Comparison of ENCODE assay signal across 8 cellular contexts in the genomic region with DNA sequence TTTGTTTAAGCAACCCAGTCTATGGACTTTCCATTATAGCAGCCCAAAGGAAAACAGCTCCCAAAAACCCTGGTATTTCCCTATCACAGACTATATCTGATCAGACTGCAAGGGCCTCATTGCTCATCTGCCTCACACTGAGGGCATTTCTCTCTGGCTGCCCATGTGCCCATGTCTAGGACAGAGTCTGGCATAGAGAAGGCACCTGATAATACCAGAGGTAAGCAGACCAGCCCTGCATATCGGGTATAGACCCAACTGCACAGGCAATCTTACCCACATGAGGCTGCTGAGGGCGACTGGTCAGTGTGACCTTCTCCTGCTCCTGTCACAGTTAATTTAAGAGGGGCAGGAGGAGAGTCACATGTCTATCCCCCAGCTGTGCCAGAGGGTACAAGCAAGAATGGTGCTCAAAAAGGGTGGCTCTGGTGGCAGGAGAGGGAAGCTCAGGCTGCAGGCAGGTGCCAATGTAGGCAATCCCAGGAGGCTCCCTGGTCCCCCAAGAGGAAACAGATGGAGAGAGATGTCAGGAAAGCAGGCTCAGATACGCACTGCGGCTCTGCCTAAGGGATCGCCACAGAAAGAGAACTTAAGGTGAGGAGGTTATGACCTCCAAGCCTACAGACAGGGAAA. TPM values are rescaled to one million over a fixed set of nuclear protein-coding genes. Genes with fewer than 3 reads are reported as not detected.
DNase-seq lines count a peak whose midpoint lies in the region; ATAC-seq and TF ChIP-seq lines count a peak whose summit lies in the region.

No MANE protein-coding gene starts in this region.

- peak overlapping the region; percentile 92 to 100 (median 100) for H3K27ac Mint-ChIP-seq in CD4-positive, CD25-positive, alpha-beta regulatory T cell

- H3K4me1 ChIP-seq in CD4-positive, CD25-positive, alpha-beta regulatory T cell (ENCODE audit: control insufficient read depth, insufficient read depth, low read length, poor library complexity, severe bottlenecking): peaks cover 74% of the 10 kb centered on the region
- H3K4me1 ChIP-seq in mucosa of stomach (ENCODE audit: control insufficient read depth, insufficient read depth, low read length): peaks cover 87% of the 10 kb centered on the region

- H3K9me3 ChIP-seq in CD4-positive, CD25-positive, alpha-beta regulatory T cell (ENCODE audit: control insufficient read depth in 2 of 2, low read length in 2 of 2): no peaks in the 10 kb centered on the region
- no peaks in the 10 kb centered on the region for H3K9me3 ChIP-seq in mucosa of stomach (ENCODE audit: control insufficient read depth, low read length)

- peak overlapping the region; percentile 91 for H3K4me3 ChIP-seq in CD4-positive, CD25-positive, alpha-beta regulatory T cell (ENCODE audit: low read depth, low read length)
- H3K4me3 ChIP-seq in brain microvascular endothelial cell (ENCODE audit: low read depth, low read length) (peak overlapping the region; percentile 53), mucosa of stomach (ENCODE audit: low read length) (peak overlapping the region; percentile 93)

- no peaks in the 10 kb centered on the region for H3K27me3 ChIP-seq in CD4-positive, CD25-positive, alpha-beta regulatory T cell (ENCODE audit: control insufficient read depth, insufficient read depth, low read length)
- no peaks in the 10 kb centered on the region for H3K27me3 ChIP-seq in brain microvascular endothelial cell (replicated peaks)
- H3K27me3 ChIP-seq in mucosa of stomach (ENCODE audit: control insufficient read depth, insufficient read depth, low read length): no peaks in the 10 kb centered on the region

- ATAC-seq in CD4-positive, CD25-positive, alpha-beta regulatory T cell (ENCODE audit: low read depth in 2 of 2): no peak
- ATAC-seq in HG02973 (IDR thresholded peaks at IDR 0.05; ENCODE audit: unreplicated experiment): no peak
- no peak for ATAC-seq in HG02678 (IDR thresholded peaks at IDR 0.05; ENCODE audit: unreplicated experiment)

- in situ Hi-C loops in brain microvascular endothelial cell (cut with HindIII; ENCODE audit: low pct_ligation_motif_present, low sequenced_read_pairs): no loop called here

- peak overlapping the region; percentile 97 for H3K9ac ChIP-seq in mucosa of stomach (ENCODE audit: low read length)

- peaks cover 21 to 83% (median 60%) of the 10 kb centered on the region in 4 donors for H3K4me1 Mint-ChIP-seq in CD4-positive, CD25-positive, alpha-beta regulatory T cell

- H3K36me3 ChIP-seq in CD4-positive, CD25-positive, alpha-beta regulatory T cell (ENCODE audit: control insufficient read depth, insufficient read depth, low read length): peaks cover 11% of the 10 kb centered on the region
- peaks cover 13% of the 10 kb centered on the region for H3K36me3 ChIP-seq in brain microvascular endothelial cell (replicated peaks)
- H3K36me3 ChIP-seq in mucosa of stomach (ENCODE audit: control insufficient read depth, insufficient read depth, low read length): peaks cover 6% of the 10 kb centered on the region

- H3K9me3 Mint-ChIP-seq in CD4-positive, CD25-positive, alpha-beta regulatory T cell: peaks cover 0 to 3% (median 0%) of the 10 kb centered on the region in 7 donors

- no peaks in the 10 kb centered on the region for H3K27me3 Mint-ChIP-seq in CD4-positive, CD25-positive, alpha-beta regulatory T cell

- TF ChIP-seq CTCF in brain microvascular endothelial cell (IDR thresholded peaks at IDR 0.05; ENCODE audit: low read depth, low read length, missing control alignments): peak; percentile 43

- no peak for DNase-seq in CD4-positive, CD25-positive, alpha-beta regulatory T cell
- DNase-seq in Kasumi-1 (lab: John Stamatoyannopoulos, UW): peak; percentile 33 to 35
- no peak for DNase-seq in brain microvascular endothelial cell
- no peak for DNase-seq in posterior cingulate gyrus
- DNase-seq in NCI-H1930 (lab: John Stamatoyannopoulos, UW): no peak

- peak overlapping the region; percentile 91 to 99 (median 96) for H3K4me3 Mint-ChIP-seq in CD4-positive, CD25-positive, alpha-beta regulatory T cell

- peaks cover 16% of the 10 kb centered on the region for H3K36me3 Mint-ChIP-seq in CD4-positive, CD25-positive, alpha-beta regulatory T cell

- intact Hi-C loops in posterior cingulate gyrus (cut with DNase I): no loop called here

- peak overlapping the region; percentile 99 for H3K27ac ChIP-seq in CD4-positive, CD25-positive, alpha-beta regulatory T cell (ENCODE audit: insufficient read depth, low read length, poor library complexity, severe bottlenecking)
- H3K27ac ChIP-seq in brain microvascular endothelial cell: peak overlapping the region; percentile 98

RNA-seq across cellular contexts. Expression of a gene that starts 3.1 kb away (rescaled TPM):
- total RNA-seq in CD4-positive, CD25-positive, alpha-beta regulatory T cell: 300 TPM
- polyA plus RNA-seq in CD4-positive, CD25-positive, alpha-beta regulatory T cell: 10 to 100 TPM; 12.5 to 24.1 (median 14.7) TPM

RNA-seq across cellular contexts. Expression of a gene that starts 42.1 kb away (rescaled TPM):
- total RNA-seq in CD4-positive, CD25-positive, alpha-beta regulatory T cell: not detected
- polyA plus RNA-seq in CD4-positive, CD25-positive, alpha-beta regulatory T cell: not detected

RNA-seq across cellular contexts. Expression of a gene that starts 42.8 kb away (rescaled TPM):
- 4.1 TPM for total RNA-seq in CD4-positive, CD25-positive, alpha-beta regulatory T cell
- 1 to 10 TPM in 2 of 4 donors, under 1 TPM in 2; 0.41 to 2.7 (median 1.0) TPM for polyA plus RNA-seq in CD4-positive, CD25-positive, alpha-beta regulatory T cell

RNA-seq across cellular contexts. Expression of a gene that starts 42.9 kb away (rescaled TPM):
- total RNA-seq in CD4-positive, CD25-positive, alpha-beta regulatory T cell: 34.0 TPM
- polyA plus RNA-seq in CD4-positive, CD25-positive, alpha-beta regulatory T cell: 10 to 100 TPM; 18.5 to 29.7 (median 20.5) TPM

Comparison
In these comparisons a context has a peak if more than half of its experiments do, and no peak if none do; other contexts are left out.
1. DNase-seq: peak in Kasumi-1 (2 of 2); none in CD4-positive, CD25-positive, alpha-beta regulatory T cell (0 of 3), brain microvascular endothelial cell (single experiment), posterior cingulate gyrus (0 of 10) and NCI-H1930 (0 of 2).
2. Peak in every context shown above with its lines, with median percentiles within 50 percentile points of each other: H3K4me3 ChIP-seq.